ENCODE assay signal across 13 cellular contexts in genomic region chr4:176534566-176534965, GRCh38.
DNase-seq lines count a peak whose midpoint lies in the region; ATAC-seq and TF ChIP-seq lines count a peak whose summit lies in the region.
"Had no signal": no experiment of that assay in that cellular context is flagged by ENCODE, and none has a peak within 500 bp of the region (broad histone marks: within the 10 kb centered on the region; RNA-seq: fewer than 3 reads in every experiment).

No MANE protein-coding gene starts in this region.

- ATAC-seq in GM18873 (IDR thresholded peaks at IDR 0.05; ENCODE audit: low FRiP score, unreplicated experiment), result no peak
- ATAC-seq: stimulated activated naive CD8-positive, alpha-beta T cell treated with anti-CD3 and anti-CD28 coated beads, Interleukin-15, amount 100 ng/mL, for 72 hours had no signal

- TF ChIP-seq CTCF in BJ (IDR thresholded peaks at IDR 0.05; ENCODE audit: insufficient read depth, low read depth, low read length), result no peak

- CTCF ChIA-PET in BJ (lab: Yijun Ruan, JAX), result no interaction called here

- DNase-seq in BJ (ENCODE audit: low read depth), result peak; percentile 52
- DNase-seq in M059J (ENCODE audit: low read depth), result peak; percentile 86
- DNase-seq in astrocyte of the hippocampus (ENCODE audit: low read depth, low spot score), result peak; percentile 83
- peak; percentile 18 for DNase-seq in kidney glomerular epithelial cell (lab: John Stamatoyannopoulos, UW)
- DNase-seq in cerebellar cortex (ENCODE audit: low spot score), result no peak
- DNase-seq in NCI-H2227 (lab: John Stamatoyannopoulos, UW; ENCODE audit: unreplicated experiment), result no peak
- DNase-seq in NCI-H2029 (lab: John Stamatoyannopoulos, UW), result no peak
- DNase-seq: CD4-positive, alpha-beta T cell; NCI-H1048; NCI-H446 treated with DMSO at 0.1 percent for 48 hours; Right ventricle myocardium superior; stimulated activated naive CD8-positive, alpha-beta T cell treated with anti-CD3 and anti-CD28 coated beads, Interleukin-15, amount 100 ng/mL, for 72 hours had no signal

- H3K27me3 ChIP-seq in BJ (ENCODE audit: control insufficient read depth, insufficient read depth, low read length), result no peaks in the 10 kb centered on the region

- no peak overlapping the region for H3K4me3 ChIP-seq in BJ (ENCODE audit: low read depth, low read length)

- no peaks in the 10 kb centered on the region for H3K36me3 ChIP-seq in BJ (ENCODE audit: control insufficient read depth, insufficient read depth, low read length)

- POLR2A ChIA-PET in BJ (lab: Charles Lee), result no interaction called here

Comparison
In these comparisons a context has a peak if more than half of its experiments do, and no peak if none do; other contexts are left out.
1. DNase-seq: peak in BJ (single experiment), M059J (single experiment), astrocyte of the hippocampus (single experiment) and kidney glomerular epithelial cell (single experiment); none in cerebellar cortex (single experiment), NCI-H2227 (single experiment) and NCI-H2029 (single experiment).